Comparison of ENCODE assay signal across 26 cellular contexts in the genomic region with DNA sequence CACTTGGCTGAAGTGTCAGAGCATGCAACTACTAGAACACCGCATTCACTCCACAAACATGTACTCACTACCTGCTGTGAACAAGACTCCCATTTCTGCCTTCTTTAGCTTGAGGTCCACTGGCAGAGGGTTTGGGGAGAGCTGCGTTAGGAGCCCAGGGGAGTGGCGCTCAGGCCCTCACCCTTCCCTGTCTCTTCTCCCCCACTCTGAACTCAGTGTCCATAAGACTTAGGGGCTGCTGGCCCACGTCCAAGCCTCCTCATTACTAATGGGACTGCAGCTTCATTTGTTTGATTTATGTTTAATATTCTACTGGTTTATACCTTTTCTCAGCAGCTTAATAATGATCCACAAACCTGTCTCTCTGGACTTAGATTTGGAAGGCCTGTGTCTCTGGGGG.
"Had no signal": no experiment of that assay in that cellular context is flagged by ENCODE, and none has a peak within 500 bp of the region (broad histone marks: within the 10 kb centered on the region; RNA-seq: fewer than 3 reads in every experiment).

No MANE protein-coding gene starts in this region.

- H3K36me3 Mint-ChIP-seq: activated naive CD4-positive, alpha-beta T cell treated with anti-CD3 and anti-CD28 coated beads, Interleukin-2, amount 10 ng/mL, durations not matched to agents 7 days and 5 days; activated naive CD8-positive, alpha-beta T cell treated with anti-CD3 and anti-CD28 coated beads for 36 hours; T-cell had no signal

- H3K4me1 Mint-ChIP-seq: activated CD4-positive, alpha-beta memory T cell treated with anti-CD3 and anti-CD28 coated beads, Interleukin-2, amount 10 ng/mL, durations not matched to agents 7 days and 5 days; activated naive CD4-positive, alpha-beta T cell treated with anti-CD3 and anti-CD28 coated beads, Interleukin-2, amount 10 ng/mL, durations not matched to agents 7 days and 5 days; activated naive CD8-positive, alpha-beta T cell treated with anti-CD3 and anti-CD28 coated beads for 36 hours had no signal

- ATAC-seq: activated T-cell treated with anti-CD3 and anti-CD28 coated beads, Interleukin-2, amount 50 U/mL, for 4 hours; PC-3; T-cell had no signal

- H3K4me3 Mint-ChIP-seq: activated CD4-positive, alpha-beta memory T cell treated with anti-CD3 and anti-CD28 coated beads, Interleukin-2, amount 10 ng/mL, durations not matched to agents 7 days and 5 days; activated naive CD4-positive, alpha-beta T cell treated with anti-CD3 and anti-CD28 coated beads, Interleukin-2, amount 10 ng/mL, durations not matched to agents 7 days and 5 days; activated naive CD8-positive, alpha-beta T cell treated with anti-CD3 and anti-CD28 coated beads for 36 hours; activated T-cell treated with anti-CD3 and anti-CD28 coated beads, Interleukin-2, amount 50 U/mL, for 4 hours; T-cell had no signal

- H3K27ac ChIP-seq: VCaP had no signal

- H3K27me3 Mint-ChIP-seq: activated CD4-positive, alpha-beta memory T cell treated with anti-CD3 and anti-CD28 coated beads, Interleukin-2, amount 10 ng/mL, durations not matched to agents 7 days and 5 days; activated naive CD8-positive, alpha-beta T cell treated with anti-CD3 and anti-CD28 coated beads for 36 hours had no signal

- H3K9me3 Mint-ChIP-seq: activated CD4-positive, alpha-beta memory T cell treated with anti-CD3 and anti-CD28 coated beads, Interleukin-2, amount 10 ng/mL, durations not matched to agents 7 days and 5 days; activated naive CD4-positive, alpha-beta T cell treated with anti-CD3 and anti-CD28 coated beads, Interleukin-2, amount 10 ng/mL, durations not matched to agents 7 days and 5 days; activated naive CD8-positive, alpha-beta T cell treated with anti-CD3 and anti-CD28 coated beads for 36 hours; activated T-cell treated with anti-CD3 and anti-CD28 coated beads, Interleukin-2, amount 50 U/mL, for 4 hours; T-cell had no signal

- H3K27ac Mint-ChIP-seq: activated CD4-positive, alpha-beta memory T cell treated with anti-CD3 and anti-CD28 coated beads, Interleukin-2, amount 10 ng/mL, durations not matched to agents 7 days and 5 days; activated naive CD4-positive, alpha-beta T cell treated with anti-CD3 and anti-CD28 coated beads, Interleukin-2, amount 10 ng/mL, durations not matched to agents 7 days and 5 days; activated naive CD8-positive, alpha-beta T cell treated with anti-CD3 and anti-CD28 coated beads for 36 hours; T-cell had no signal

- DNase-seq: activated CD4-positive, alpha-beta T cell treated with anti-CD3 and anti-CD28 coated beads, Interleukin-2, amount 50 U/mL, for 1 hour; activated CD4-positive, CD25-positive, alpha-beta regulatory T cell; activated gamma-delta T cell treated with Interleukin-2 at 50 U/mL for 16 hours; activated naive CD4-positive, alpha-beta T cell treated with anti-CD3 and anti-CD28 coated beads, Interleukin-2, amount 10 ng/mL, durations not matched to agents 7 days and 5 days; activated naive CD8-positive, alpha-beta T cell treated with anti-CD3 and anti-CD28 coated beads for 36 hours; activated T-cell treated with anti-CD3 and anti-CD28 coated beads, Interleukin-2, amount 50 U/mL, for 4 hours; caudate nucleus; IMR-90; Kasumi-1; KBM-7; NCI-H1105 treated with DMSO at 0.1 percent for 48 hours; NCI-H1436 treated with DMSO at 0.1 percent for 48 hours; NCI-H187; NCI-H2081; NCI-H2171; NCI-H2227 treated with DMSO at 0.1 percent for 48 hours; NCI-H446 treated with DMSO at 0.1 percent for 48 hours; NCI-H524 treated with DMSO at 0.1 percent for 48 hours; NCI-H82; NK-92 treated with Interleukin-12 subunit alpha and Interleukin-12 subunit beta, amount 100 ng/mL, for 24 hours; PC-3; SIG-M5; T-cell; T-helper 2 cell had no signal
